In the genomic region with DNA sequence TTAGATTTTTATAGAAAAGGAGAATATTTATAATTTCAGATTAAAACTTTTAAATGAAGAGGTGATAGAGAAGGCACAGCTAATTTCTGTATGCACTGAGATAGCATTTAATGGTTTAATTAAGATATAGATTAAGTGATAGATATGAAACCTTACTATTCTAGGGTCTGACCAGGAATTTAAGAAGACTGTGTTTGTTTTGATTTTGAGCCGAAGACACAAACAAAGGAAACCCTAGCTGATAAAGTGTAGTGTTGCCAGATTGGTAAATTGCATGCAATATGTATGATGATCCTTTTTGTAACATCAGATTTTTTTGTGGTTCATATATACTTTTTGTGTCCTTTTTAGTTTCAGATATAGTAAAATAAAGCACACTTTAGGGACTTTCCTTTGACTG, we compare ENCODE assay signal across 9 cellular contexts.
"Had no signal": no experiment of that assay in that cellular context is flagged by ENCODE, and none has a peak within 500 bp of the region (broad histone marks: within the 10 kb centered on the region; RNA-seq: fewer than 3 reads in every experiment).

No MANE protein-coding gene starts in this region.

- H3K4me2 ChIP-seq: GM23338 had no signal

- FAIRE-seq: H1, H54, HepG2 had no signal

- H2AFZ ChIP-seq: GM23338 had no signal

- H3K4me3 ChIP-seq: GM23338 had no signal

- H3K36me3 Mint-ChIP-seq: IgD-negative memory B cell had no signal

- ATAC-seq: GM23338, HepG2 had no signal

- DNase-seq: H9, HCEC 1CT, KBM-7 had no signal

- H3K4me1 Mint-ChIP-seq: GM23338, IgD-negative memory B cell had no signal

- H3K27ac Mint-ChIP-seq: GM23338, H9, IgD-negative memory B cell had no signal

- H3K27ac ChIP-seq: HL-60 had no signal

- H3K9me3 Mint-ChIP-seq: GM23338, H9, IgD-negative memory B cell had no signal

- H3K4me3 Mint-ChIP-seq: GM23338, H9, IgD-negative memory B cell had no signal
